ENCODE assay signal across 8 cellular contexts in genomic region chr10:100338434-100339036, GRCh38. TPM values are rescaled to one million over a fixed set of nuclear protein-coding genes. Genes with fewer than 3 reads are reported as not detected.
DNase-seq lines count a peak whose midpoint lies in the region; ATAC-seq and TF ChIP-seq lines count a peak whose summit lies in the region.

No MANE protein-coding gene starts in this region.

- H4K20me1 ChIP-seq in KMS-11 (ENCODE audit: insufficient read depth) = no peaks in the 10 kb centered on the region

- TF ChIP-seq CTCF in KMS-11 (conservative IDR thresholded peaks at IDR 0.05; ENCODE audit: low read depth, low read length) = peak; percentile 82
- peak; percentile 84 to 93 (median 92) for TF ChIP-seq CTCF in prostate gland (IDR thresholded peaks at IDR 0.05)

- H3K36me3 ChIP-seq in KMS-11 (ENCODE audit: insufficient read depth) (no peaks in the 10 kb centered on the region), prostate gland (no peaks in the 10 kb centered on the region), aorta (ENCODE audit: control insufficient read depth in 1 of 2, insufficient read depth in 2 of 2, low read length in 1 of 2) (no peaks in the 10 kb centered on the region)

- H3K27me3 ChIP-seq in KMS-11 (ENCODE audit: insufficient read depth, low read depth) (no peaks in the 10 kb centered on the region), prostate gland (replicated peaks; ENCODE audit: insufficient read depth) (peaks cover 2% of the 10 kb centered on the region), aorta (ENCODE audit: control insufficient read depth in 1 of 2, insufficient read depth in 2 of 2, low read length in 1 of 2) (no peaks in the 10 kb centered on the region)

- H3K4me1 ChIP-seq in KMS-11 (ENCODE audit: low read depth, poor library complexity, severe bottlenecking) = peaks cover 12% of the 10 kb centered on the region
- peaks cover 6% of the 10 kb centered on the region for H3K4me1 ChIP-seq in prostate gland (replicated peaks)
- no peaks in the 10 kb centered on the region for H3K4me1 ChIP-seq in aorta (ENCODE audit: control insufficient read depth in 1 of 2, insufficient read depth in 2 of 2, low read length in 2 of 2)

- H3K9me3 ChIP-seq in prostate gland (no peaks in the 10 kb centered on the region), aorta (ENCODE audit: control insufficient read depth, low read length) (no peaks in the 10 kb centered on the region)

- H2AFZ ChIP-seq in KMS-11 (ENCODE audit: low read depth) = no peak overlapping the region; the same call in 1 of the 2 replicates

- H3K4me3 ChIP-seq in KMS-11 (IDR thresholded peaks at IDR 0.05; ENCODE audit: insufficient read depth, low read depth, low read length) (no peak overlapping the region), prostate gland (no peak overlapping the region), aorta (ENCODE audit: low read length in 2 of 2) (no peak overlapping the region)

- H3K4me2 ChIP-seq in KMS-11 = no peak overlapping the region

- WGBS in prostate gland = 51% methylated on average over 4 of the region's 4 CpGs
- 50 to 53% methylated on average over 4 of the region's 4 CpGs for WGBS in aorta, 2 donors

- no peak for TF ChIP-seq POLR2A in prostate gland (IDR thresholded peaks at IDR 0.05)

- DNase-seq in NCI-H2029 (lab: John Stamatoyannopoulos, UW) (peak; percentile 15), NCI-H2029 treated with DMSO at 0.1 percent for 48 hours (lab: John Stamatoyannopoulos, UW) (no peak), SKM-1 (lab: John Stamatoyannopoulos, UW; ENCODE audit: unreplicated experiment) (peak; percentile 39), head of caudate nucleus (peak; percentile 52 to 95 (median 86)), prostate gland (ENCODE audit: low spot score) (peak; percentile 71), aorta (peak; percentile 82 to 90)
- peak; percentile 62 to 75 (median 67) for DNase-seq in activated naive CD4-positive, alpha-beta T cell (lab: John Stamatoyannopoulos, UW)

- no peak overlapping the region for H3K9ac ChIP-seq in KMS-11

- intact Hi-C loops in head of caudate nucleus (cut with DNase I) = no loop called here
- intact Hi-C loops in prostate gland (cut with DNase I) = loop anchor here (1.0 to 2.0 kb wide), 2 partner anchors 32 to 95 kb away; no protein-coding TSS in a partner anchor
- intact Hi-C loops in aorta (cut with DNase I) = loop anchor here (1.0 to 2.0 kb wide), 3 partner anchors 94 to 178 kb away; no protein-coding TSS in a partner anchor

- H3K27ac ChIP-seq in KMS-11 = no peak overlapping the region
- no peak overlapping the region for H3K27ac ChIP-seq in prostate gland
- H3K27ac ChIP-seq in aorta (ENCODE audit: low read depth in 1 of 2, low read length in 2 of 2) = no peak overlapping the region

- no peaks in the 10 kb centered on the region for H3K79me2 ChIP-seq in KMS-11 (ENCODE audit: insufficient read depth, low read depth)

- peak; percentile 89 for ATAC-seq in aorta (ENCODE audit: low FRiP score)

RNA-seq across cellular contexts. Expression of gene SCD, which starts 8.5 kb away (rescaled TPM):
- total RNA-seq in prostate gland (100 to 1,000 TPM in 1 of 2 donors, 10 to 100 TPM in 1; 95.5 to 179 TPM), aorta (10 to 100 TPM; 22.7 to 47.3 TPM)
- 10 to 100 TPM in 1 of 2 donors, 1 to 10 TPM in 1; 1.6 to 12.6 TPM for polyA plus RNA-seq in aorta

RNA-seq across cellular contexts. Expression of gene PKD2L1, which starts 8.5 kb away (rescaled TPM):
- total RNA-seq in prostate gland (under 1 TPM; 0.09 to 0.34 TPM), aorta (1 to 10 TPM in 1 of 2 donors, under 1 TPM in 1; 0.71 to 1.1 TPM)
- under 1 TPM; 0.25 to 0.87 TPM for polyA plus RNA-seq in aorta

RNA-seq across cellular contexts. Expression of gene BLOC1S2, which starts 52.1 kb away (rescaled TPM):
- total RNA-seq in prostate gland (10 to 100 TPM; 21.1 to 33.8 TPM), aorta (10 to 100 TPM; 21.9 to 26.4 TPM)
- polyA plus RNA-seq in aorta = 10 to 100 TPM; 30.7 to 58.4 TPM
